13 cellular contexts compared by ENCODE assay signal in the genomic region with DNA sequence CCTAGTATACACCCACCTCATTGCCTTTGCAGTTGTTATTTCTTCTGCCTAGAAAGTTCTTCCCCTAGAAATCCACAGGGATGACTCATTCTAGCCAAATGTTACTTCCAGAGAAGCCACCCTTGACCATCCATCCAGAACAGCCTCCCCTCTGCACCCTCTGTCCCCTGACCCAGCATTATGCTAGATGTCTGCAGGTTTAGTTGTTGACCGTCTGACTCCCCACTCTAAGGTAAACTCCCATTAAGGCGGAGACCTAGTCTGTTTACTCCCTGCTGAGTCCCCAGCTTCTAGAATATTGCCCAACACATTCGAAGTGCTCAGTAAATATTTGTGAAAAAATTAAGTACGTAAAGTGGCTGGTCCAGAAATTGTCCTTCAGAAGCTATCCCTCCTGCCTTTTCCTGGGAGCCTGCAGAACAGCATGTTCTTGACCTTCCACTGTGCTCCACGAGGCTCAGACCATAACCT. TPM values are rescaled to one million over a fixed set of nuclear protein-coding genes. Genes with fewer than 3 reads are reported as not detected.
A peak's percentile ranks its signal among the peaks of the same experiment; 100 is the strongest.
DNase-seq lines count a peak whose midpoint lies in the region; ATAC-seq and TF ChIP-seq lines count a peak whose summit lies in the region.
"Had no signal": no experiment of that assay in that cellular context is flagged by ENCODE, and none has a peak within 500 bp of the region (broad histone marks: within the 10 kb centered on the region; RNA-seq: fewer than 3 reads in every experiment).

No MANE protein-coding gene starts in this region.

- peaks cover 25% of the 10 kb centered on the region for H3K4me1 ChIP-seq in lower lobe of right lung

- H3K4me1 Mint-ChIP-seq in chondrocyte (ENCODE audit: low read depth) = peaks cover 32% of the 10 kb centered on the region
- H3K4me1 Mint-ChIP-seq: central memory CD8-positive, alpha-beta T cell had no signal

- peak overlapping the region; percentile 20 for H3K27ac Mint-ChIP-seq in chondrocyte (ENCODE audit: unreplicated experiment)
- H3K27ac Mint-ChIP-seq: nephron had no signal

- TF ChIP-seq CTCF in chondrocyte (IDR thresholded peaks at IDR 0.05) = no peak
- TF ChIP-seq CTCF in lower lobe of right lung (IDR thresholded peaks at IDR 0.05) = no peak
- TF ChIP-seq CTCF in WERI-Rb-1 (IDR thresholded peaks at IDR 0.05; ENCODE audit: low read depth, low read length) = no peak

- ATAC-seq in lower lobe of right lung (peak; percentile 87 to 93), GM18873 (IDR thresholded peaks at IDR 0.05; ENCODE audit: low FRiP score, unreplicated experiment) (no peak)

- H3K27me3 ChIP-seq in lower lobe of right lung (ENCODE audit: low read depth) (no peaks in the 10 kb centered on the region), WERI-Rb-1 (ENCODE audit: insufficient read depth, low read depth, severe bottlenecking) (no peaks in the 10 kb centered on the region)

- no peaks in the 10 kb centered on the region for H3K27me3 Mint-ChIP-seq in chondrocyte (ENCODE audit: low read depth)
- H3K27me3 Mint-ChIP-seq: central memory CD8-positive, alpha-beta T cell had no signal

- H3K27ac ChIP-seq in lower lobe of right lung (peak overlapping the region; percentile 1), WERI-Rb-1 (no peak overlapping the region)

- intact Hi-C loops in lower lobe of right lung (cut with DNase I) = no loop called here

- H3K4me3 Mint-ChIP-seq in chondrocyte (ENCODE audit: unreplicated experiment) = no peak overlapping the region
- H3K4me3 Mint-ChIP-seq: central memory CD8-positive, alpha-beta T cell; nephron had no signal

- peak overlapping the region; percentile 10 for H3K4me3 ChIP-seq in lower lobe of right lung
- H3K4me3 ChIP-seq in WERI-Rb-1 (ENCODE audit: low read depth, low read length) = no peak overlapping the region

- H3K36me3 ChIP-seq in lower lobe of right lung (no peaks in the 10 kb centered on the region), WERI-Rb-1 (no peaks in the 10 kb centered on the region)

- H3K9me3 Mint-ChIP-seq in chondrocyte (ENCODE audit: low read depth) = no peaks in the 10 kb centered on the region
- H3K9me3 Mint-ChIP-seq: central memory CD8-positive, alpha-beta T cell had no signal

- H3K36me3 Mint-ChIP-seq in chondrocyte (ENCODE audit: low read depth) = peaks cover 14% of the 10 kb centered on the region

- H3K9me3 ChIP-seq in lower lobe of right lung (no peaks in the 10 kb centered on the region), WERI-Rb-1 (ENCODE audit: severe bottlenecking) (no peaks in the 10 kb centered on the region)

- DNase-seq in AG08396 (ENCODE audit: low spot score) (peak; percentile 41), LHCN-M2 (ENCODE audit: low read depth) (peak; percentile 70), chondrocyte (ENCODE audit: low spot score) (no peak), lower lobe of right lung (no peak), WERI-Rb-1 (no peak), hypothalamus (lab: John Stamatoyannopoulos, UW) (no peak), NCI-H2107 (lab: John Stamatoyannopoulos, UW) (no peak)
- DNase-seq: activated effector memory CD4-positive, alpha-beta T cell treated with Interleukin-2 at 50 U/mL for 16 hours; foreskin melanocyte; islet precursor cell had no signal

RNA-seq across cellular contexts. Expression of gene SRD5A3, which starts 11.0 kb away (rescaled TPM):
- total RNA-seq in LHCN-M2 (2014; rRNA removed) = 24.4 and 26.4 TPM in 2 replicates
- 26.5 TPM for polyA plus RNA-seq in LHCN-M2 (2012)
- total RNA-seq in chondrocyte = 23.9 to 31.4 TPM (median 29.0 TPM) in 3 replicates
- 21.1 TPM for total RNA-seq in lower lobe of right lung

RNA-seq across cellular contexts. Expression of gene TMEM165, which starts 38.7 kb away (rescaled TPM):
- total RNA-seq in LHCN-M2 (2014; rRNA removed) (176 and 184 TPM in 2 replicates), chondrocyte (110 to 129 TPM (median 111 TPM) in 3 replicates), lower lobe of right lung (140 TPM)
- 54.1 TPM for polyA plus RNA-seq in LHCN-M2 (2012)

Comparison
In these comparisons a context has a peak if more than half of its experiments do, and no peak if none do; other contexts are left out.
1. DNase-seq: peak in AG08396 (single experiment) and LHCN-M2 (single experiment); none in chondrocyte (single experiment), lower lobe of right lung (single experiment), WERI-Rb-1 (single experiment), hypothalamus (0 of 51) and NCI-H2107 (single experiment).